30 cellular contexts compared by ENCODE assay signal in the genomic region with DNA sequence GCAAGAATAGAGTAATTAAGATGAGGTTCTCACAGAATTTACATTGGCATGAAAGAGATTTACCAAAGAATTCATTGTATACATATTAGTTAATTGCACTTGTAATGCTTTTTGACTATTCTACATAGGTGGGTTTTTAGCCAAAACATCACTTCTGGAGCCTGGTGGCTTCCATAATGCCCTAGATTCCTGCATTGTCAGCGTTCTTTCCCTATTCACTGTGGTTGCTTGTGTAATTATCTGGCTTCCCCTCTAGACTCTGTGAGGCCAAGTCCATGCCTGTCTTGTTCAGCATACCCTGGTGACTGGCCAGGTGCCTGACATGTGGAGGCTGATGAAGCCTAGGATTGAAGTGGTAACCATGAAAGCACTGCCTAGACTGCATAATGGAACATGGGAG.
"Had no signal": no experiment of that assay in that cellular context is flagged by ENCODE, and none has a peak within 500 bp of the region (broad histone marks: within the 10 kb centered on the region; RNA-seq: fewer than 3 reads in every experiment).

No MANE protein-coding gene starts in this region.

- FAIRE-seq: RCC 7860 had no signal

- H3K27ac ChIP-seq: PC-9, RWPE1, SJCRH30, SK-N-MC had no signal

- H3K4me2 ChIP-seq: PC-9 had no signal

- H3K4me1 ChIP-seq: SJCRH30 had no signal

- H3K4me3 ChIP-seq: PC-9, SJCRH30, SK-N-MC had no signal

- H3K27me3 ChIP-seq: SJCRH30 had no signal

- DNase-seq: Karpas-422, MM.1S, MV-4-11, NCI-H1092, NCI-H1105, NCI-H1417 treated with DMSO at 0.1 percent for 48 hours, NCI-H1436 treated with DMSO at 0.1 percent for 48 hours, NCI-H1694 treated with DMSO at 0.1 percent for 48 hours, NCI-H187 treated with DMSO at 0.1 percent for 48 hours, NCI-H2029 treated with DMSO at 0.1 percent for 48 hours, NCI-H2081 treated with DMSO at 0.1 percent for 48 hours, NCI-H2107, NCI-H2171, NCI-H226, NCI-H446 treated with DMSO at 0.1 percent for 48 hours, NCI-H510A, NCI-H524, NCI-H526, NCI-H774, PC-9, SHP77, SIG-M5, SJCRH30, T-cell had no signal

- ATAC-seq: Panc1, Right ventricle myocardium inferior, SK-N-SH treated with all-trans-retinoic acid at 6 μM for 48 hours, T-cell had no signal

- H2AFZ ChIP-seq: PC-9 had no signal

- H3K9me3 ChIP-seq: SJCRH30 had no signal
